In genomic region chr5:4229866-4230265, GRCh38 we compare ENCODE assay signal across 27 cellular contexts.
"Had no signal": no experiment of that assay in that cellular context is flagged by ENCODE, and none has a peak within 500 bp of the region (broad histone marks: within the 10 kb centered on the region; RNA-seq: fewer than 3 reads in every experiment).

No MANE protein-coding gene starts in this region.

- H3K79me2 ChIP-seq: hepatocyte, parathyroid adenoma had no signal

- H3K4me3 Mint-ChIP-seq: activated CD4-positive, alpha-beta memory T cell treated with anti-CD3 and anti-CD28 coated beads, Interleukin-2, amount 10 ng/mL, durations not matched to agents 7 days and 5 days; activated CD4-positive, alpha-beta T cell treated with anti-CD3 and anti-CD28 coated beads, Interleukin-2, amount 10 ng/mL, durations not matched to agents 7 days and 5 days; activated naive CD4-positive, alpha-beta T cell treated with anti-CD3 and anti-CD28 coated beads, Interleukin-2, amount 50 U/mL, for 24 hours; activated naive CD8-positive, alpha-beta T cell treated with anti-CD3 and anti-CD28 coated beads, Interleukin-2, amount 50 U/mL, for 24 hours; activated T-cell treated with anti-CD3 and anti-CD28 coated beads, Interleukin-2, amount 50 U/mL, for 4 hours; dendritic cell treated with granulocyte-macrophage colony-stimulating factor and Interleukin-4, amounts not matched to agents 40 ng/mL and 50 ng/mL, for 4 days; natural killer cell treated with Interleukin-12 subunit alpha and Interleukin-12 subunit beta and Interleukin-15 and Interleukin-18, amount 100 ng/mL, for 72 hours; WTC11 had no signal

- H3K9me3 ChIP-seq: upper lobe of right lung had no signal

- H3K27ac ChIP-seq: breast epithelium, gastrocnemius medialis, hepatocyte, lower lobe of right lung, parathyroid adenoma, right atrium auricular region, spleen, suprapubic skin, tibial artery, upper lobe of right lung had no signal

- H3K27ac Mint-ChIP-seq: activated CD4-positive, alpha-beta memory T cell treated with anti-CD3 and anti-CD28 coated beads, Interleukin-2, amount 10 ng/mL, durations not matched to agents 7 days and 5 days; activated CD4-positive, alpha-beta T cell treated with anti-CD3 and anti-CD28 coated beads, Interleukin-2, amount 10 ng/mL, durations not matched to agents 7 days and 5 days; activated naive CD4-positive, alpha-beta T cell treated with anti-CD3 and anti-CD28 coated beads, Interleukin-2, amount 50 U/mL, for 24 hours; activated naive CD8-positive, alpha-beta T cell treated with anti-CD3 and anti-CD28 coated beads, Interleukin-2, amount 50 U/mL, for 24 hours; activated T-helper 2 cell treated with anti-CD3 and anti-CD28 coated beads, Interferon-gamma antibody, Interleukin-2, Interleukin-4, amounts not matched to agents 10 μg/mL and 5 μg/mL and 100 μg/mL, durations not matched to agents 14 hours and 24 hours and 36 hours; dendritic cell treated with granulocyte-macrophage colony-stimulating factor and Interleukin-4, amounts not matched to agents 40 ng/mL and 50 ng/mL, for 4 days; natural killer cell treated with Interleukin-12 subunit alpha and Interleukin-12 subunit beta and Interleukin-15 and Interleukin-18, amount 100 ng/mL, for 72 hours; WTC11 had no signal

- H3K4me3 ChIP-seq: breast epithelium, gastrocnemius medialis, hepatocyte, lower lobe of right lung, mucosa of descending colon, right atrium auricular region, spleen, suprapubic skin, tibial artery, upper lobe of right lung had no signal

- H3K36me3 ChIP-seq: breast epithelium, gastrocnemius medialis, lower lobe of right lung, right atrium auricular region, spleen, suprapubic skin, tibial artery, upper lobe of right lung had no signal

- ATAC-seq: activated naive CD8-positive, alpha-beta T cell treated with anti-CD3 and anti-CD28 coated beads, Interleukin-2, amount 50 U/mL, for 24 hours; activated T-cell treated with anti-CD3 and anti-CD28 coated beads, Interleukin-2, amount 50 U/mL, for 4 hours; gastrocnemius medialis; left colon; mucosa of descending colon had no signal

- H3K4me1 ChIP-seq: breast epithelium, gastrocnemius medialis, lower lobe of right lung, parathyroid adenoma, right atrium auricular region, spleen, suprapubic skin, tibial artery, upper lobe of right lung had no signal

- H3K27me3 ChIP-seq: breast epithelium, gastrocnemius medialis, hepatocyte, right atrium auricular region, spleen, suprapubic skin, tibial artery, upper lobe of right lung had no signal

- H3K9ac ChIP-seq: parathyroid adenoma had no signal

- H3K4me1 Mint-ChIP-seq: activated CD4-positive, alpha-beta memory T cell treated with anti-CD3 and anti-CD28 coated beads, Interleukin-2, amount 10 ng/mL, durations not matched to agents 7 days and 5 days; activated CD4-positive, alpha-beta T cell treated with anti-CD3 and anti-CD28 coated beads, Interleukin-2, amount 10 ng/mL, durations not matched to agents 7 days and 5 days; activated naive CD4-positive, alpha-beta T cell treated with anti-CD3 and anti-CD28 coated beads, Interleukin-2, amount 50 U/mL, for 24 hours; activated naive CD8-positive, alpha-beta T cell treated with anti-CD3 and anti-CD28 coated beads, Interleukin-2, amount 50 U/mL, for 24 hours had no signal

- DNase-seq: activated CD4-positive, alpha-beta memory T cell treated with anti-CD3 and anti-CD28 coated beads, Interleukin-2, amount 10 ng/mL, durations not matched to agents 7 days and 5 days; activated CD4-positive, alpha-beta T cell treated with anti-CD3 and anti-CD28 coated beads for 1 hour; activated CD4-positive, alpha-beta T cell treated with anti-CD3 and anti-CD28 coated beads, Interleukin-2, amount 10 ng/mL, durations not matched to agents 7 days and 5 days; activated naive CD8-positive, alpha-beta T cell treated with anti-CD3 and anti-CD28 coated beads, Interleukin-2, amount 50 U/mL, for 24 hours; activated T-cell treated with anti-CD3 and anti-CD28 coated beads, Interleukin-2, amount 50 U/mL, for 4 hours; central memory CD4-positive, alpha-beta T cell; effector CD8-positive, alpha-beta T cell; gastrocnemius medialis; left colon; lower lobe of right lung; mesenchymal stem cell; mucosa of descending colon; spleen; stimulated activated naive CD4-positive, alpha-beta T cell; T-helper 2 cell; tibial artery; upper lobe of right lung had no signal

- H3K36me3 Mint-ChIP-seq: activated naive CD4-positive, alpha-beta T cell treated with anti-CD3 and anti-CD28 coated beads, Interleukin-2, amount 50 U/mL, for 24 hours; natural killer cell treated with Interleukin-12 subunit alpha and Interleukin-12 subunit beta and Interleukin-15 and Interleukin-18, amount 100 ng/mL, for 72 hours had no signal

- H3K27me3 Mint-ChIP-seq: activated CD4-positive, alpha-beta memory T cell treated with anti-CD3 and anti-CD28 coated beads, Interleukin-2, amount 10 ng/mL, durations not matched to agents 7 days and 5 days; activated CD4-positive, alpha-beta T cell treated with anti-CD3 and anti-CD28 coated beads, Interleukin-2, amount 10 ng/mL, durations not matched to agents 7 days and 5 days; activated naive CD4-positive, alpha-beta T cell treated with anti-CD3 and anti-CD28 coated beads, Interleukin-2, amount 50 U/mL, for 24 hours; activated naive CD8-positive, alpha-beta T cell treated with anti-CD3 and anti-CD28 coated beads, Interleukin-2, amount 50 U/mL, for 24 hours; dendritic cell treated with granulocyte-macrophage colony-stimulating factor and Interleukin-4, amounts not matched to agents 40 ng/mL and 50 ng/mL, for 4 days had no signal

- H3K4me2 ChIP-seq: hepatocyte had no signal

- H2AFZ ChIP-seq: hepatocyte, parathyroid adenoma had no signal
